Comparison of ENCODE assay signal across 2 cellular contexts in the genomic region with DNA sequence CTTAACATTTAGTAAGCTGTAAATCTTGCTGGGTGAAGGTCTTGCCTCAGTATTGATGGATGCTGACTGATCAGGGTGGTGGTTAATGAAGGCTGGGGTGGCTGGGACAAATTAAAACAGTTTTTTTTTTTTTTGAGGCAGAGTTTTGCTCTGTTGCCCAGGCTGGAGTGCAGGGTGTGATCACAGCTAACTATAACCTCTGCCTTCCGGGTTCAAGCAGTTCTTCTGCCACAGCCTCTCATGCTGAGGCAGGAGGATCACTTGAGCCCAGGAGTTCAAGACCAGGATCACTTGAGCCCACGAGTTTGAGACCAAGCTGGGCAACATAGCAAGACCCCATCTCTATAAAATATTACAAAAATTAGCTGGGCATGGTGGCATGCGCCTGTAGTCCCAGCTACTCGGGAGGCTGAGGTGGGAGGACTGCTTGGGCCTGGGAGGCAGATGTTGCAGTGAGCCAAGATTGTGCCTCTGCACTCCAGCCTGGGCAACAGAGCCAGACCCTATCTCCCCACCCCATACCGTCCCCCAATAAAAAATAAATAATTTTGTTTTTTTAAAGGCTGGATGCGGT.
TF ChIP-seq lines count a peak whose summit lies in the region.

No MANE protein-coding gene starts in this region.

TF ChIP-seq in SK-N-SH, 30 proteins besides CTCF, POLR2A, EP300 and RAD21:
- TF ChIP-seq, protein P1, sequence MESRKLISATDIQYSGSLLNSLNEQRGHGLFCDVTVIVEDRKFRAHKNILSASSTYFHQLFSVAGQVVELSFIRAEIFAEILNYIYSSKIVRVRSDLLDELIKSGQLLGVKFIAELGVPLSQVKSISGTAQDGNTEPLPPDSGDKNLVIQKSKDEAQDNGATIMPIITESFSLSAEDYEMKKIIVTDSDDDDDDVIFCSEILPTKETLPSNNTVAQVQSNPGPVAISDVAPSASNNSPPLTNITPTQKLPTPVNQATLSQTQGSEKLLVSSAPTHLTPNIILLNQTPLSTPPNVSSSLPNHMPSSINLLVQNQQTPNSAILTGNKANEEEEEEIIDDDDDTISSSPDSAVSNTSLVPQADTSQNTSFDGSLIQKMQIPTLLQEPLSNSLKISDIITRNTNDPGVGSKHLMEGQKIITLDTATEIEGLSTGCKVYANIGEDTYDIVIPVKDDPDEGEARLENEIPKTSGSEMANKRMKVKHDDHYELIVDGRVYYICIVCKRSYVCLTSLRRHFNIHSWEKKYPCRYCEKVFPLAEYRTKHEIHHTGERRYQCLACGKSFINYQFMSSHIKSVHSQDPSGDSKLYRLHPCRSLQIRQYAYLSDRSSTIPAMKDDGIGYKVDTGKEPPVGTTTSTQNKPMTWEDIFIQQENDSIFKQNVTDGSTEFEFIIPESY (IDR thresholded peaks at IDR 0.05; ENCODE audit: borderline replicate concordance, low read depth), result no peak
- TF ChIP-seq FOSL2 (IDR thresholded peaks at IDR 0.05; ENCODE audit: borderline replicate concordance, low read depth) (no peak), FOXJ3 (CRISPR knock-in tag; IDR thresholded peaks at IDR 0.05) (no peak), NFIC (IDR thresholded peaks at IDR 0.05; ENCODE audit: borderline replicate concordance) (no peak), RXRA (IDR thresholded peaks at IDR 0.05; ENCODE audit: borderline replicate concordance, low read depth) (no peak), TEAD4 (IDR thresholded peaks at IDR 0.05; ENCODE audit: borderline replicate concordance, insufficient read depth) (no peak), SMC3 (IDR thresholded peaks at IDR 0.05; ENCODE audit: low read depth, low read length) (no peak), EZH2phosphoT487 (IDR thresholded peaks at IDR 0.05; ENCODE audit: borderline replicate concordance, low read depth) (no peak), RFX5 (IDR thresholded peaks at IDR 0.05; ENCODE audit: low read length) (no peak), TAF1 (IDR thresholded peaks at IDR 0.05; ENCODE audit: borderline replicate concordance, low read depth, low read length) (no peak), JUND (IDR thresholded peaks at IDR 0.05) (no peak), TCF12 (IDR thresholded peaks at IDR 0.05) (no peak)
- TF ChIP-seq, protein P2, sequence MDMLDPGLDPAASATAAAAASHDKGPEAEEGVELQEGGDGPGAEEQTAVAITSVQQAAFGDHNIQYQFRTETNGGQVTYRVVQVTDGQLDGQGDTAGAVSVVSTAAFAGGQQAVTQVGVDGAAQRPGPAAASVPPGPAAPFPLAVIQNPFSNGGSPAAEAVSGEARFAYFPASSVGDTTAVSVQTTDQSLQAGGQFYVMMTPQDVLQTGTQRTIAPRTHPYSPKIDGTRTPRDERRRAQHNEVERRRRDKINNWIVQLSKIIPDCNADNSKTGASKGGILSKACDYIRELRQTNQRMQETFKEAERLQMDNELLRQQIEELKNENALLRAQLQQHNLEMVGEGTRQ (IDR thresholded peaks at IDR 0.05; ENCODE audit: borderline replicate concordance, low read depth, low read length), result no peak

TF ChIP-seq in SK-N-SH treated with all-trans-retinoic acid at 6 μM for 48 hours, 23 proteins besides CTCF, POLR2A, EP300 and RAD21:
- TF ChIP-seq, protein P3, sequence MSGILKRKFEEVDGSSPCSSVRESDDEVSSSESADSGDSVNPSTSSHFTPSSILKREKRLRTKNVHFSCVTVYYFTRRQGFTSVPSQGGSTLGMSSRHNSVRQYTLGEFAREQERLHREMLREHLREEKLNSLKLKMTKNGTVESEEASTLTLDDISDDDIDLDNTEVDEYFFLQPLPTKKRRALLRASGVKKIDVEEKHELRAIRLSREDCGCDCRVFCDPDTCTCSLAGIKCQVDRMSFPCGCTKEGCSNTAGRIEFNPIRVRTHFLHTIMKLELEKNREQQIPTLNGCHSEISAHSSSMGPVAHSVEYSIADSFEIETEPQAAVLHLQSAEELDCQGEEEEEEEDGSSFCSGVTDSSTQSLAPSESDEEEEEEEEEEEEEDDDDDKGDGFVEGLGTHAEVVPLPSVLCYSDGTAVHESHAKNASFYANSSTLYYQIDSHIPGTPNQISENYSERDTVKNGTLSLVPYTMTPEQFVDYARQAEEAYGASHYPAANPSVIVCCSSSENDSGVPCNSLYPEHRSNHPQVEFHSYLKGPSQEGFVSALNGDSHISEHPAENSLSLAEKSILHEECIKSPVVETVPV (CRISPR knock-in tag; IDR thresholded peaks at IDR 0.05), result no peak
- TF ChIP-seq, protein P4, sequence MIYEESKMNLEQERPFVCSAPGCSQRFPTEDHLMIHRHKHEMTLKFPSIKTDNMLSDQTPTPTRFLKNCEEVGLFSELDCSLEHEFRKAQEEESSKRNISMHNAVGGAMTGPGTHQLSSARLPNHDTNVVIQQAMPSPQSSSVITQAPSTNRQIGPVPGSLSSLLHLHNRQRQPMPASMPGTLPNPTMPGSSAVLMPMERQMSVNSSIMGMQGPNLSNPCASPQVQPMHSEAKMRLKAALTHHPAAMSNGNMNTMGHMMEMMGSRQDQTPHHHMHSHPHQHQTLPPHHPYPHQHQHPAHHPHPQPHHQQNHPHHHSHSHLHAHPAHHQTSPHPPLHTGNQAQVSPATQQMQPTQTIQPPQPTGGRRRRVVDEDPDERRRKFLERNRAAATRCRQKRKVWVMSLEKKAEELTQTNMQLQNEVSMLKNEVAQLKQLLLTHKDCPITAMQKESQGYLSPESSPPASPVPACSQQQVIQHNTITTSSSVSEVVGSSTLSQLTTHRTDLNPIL (CRISPR knock-in tag; IDR thresholded peaks at IDR 0.05; ENCODE audit: low read depth), result no peak
- no peak for TF ChIP-seq PPARA (CRISPR knock-in tag; IDR thresholded peaks at IDR 0.05; ENCODE audit: borderline replicate concordance)
- TF ChIP-seq GLIS3 (CRISPR knock-in tag; IDR thresholded peaks at IDR 0.05), result no peak
- TF ChIP-seq BACH2 (CRISPR knock-in tag; IDR thresholded peaks at IDR 0.05; ENCODE audit: borderline replicate concordance), result no peak
- TF ChIP-seq CSDC2 (CRISPR knock-in tag; IDR thresholded peaks at IDR 0.05), result no peak
- TF ChIP-seq, protein P5, sequence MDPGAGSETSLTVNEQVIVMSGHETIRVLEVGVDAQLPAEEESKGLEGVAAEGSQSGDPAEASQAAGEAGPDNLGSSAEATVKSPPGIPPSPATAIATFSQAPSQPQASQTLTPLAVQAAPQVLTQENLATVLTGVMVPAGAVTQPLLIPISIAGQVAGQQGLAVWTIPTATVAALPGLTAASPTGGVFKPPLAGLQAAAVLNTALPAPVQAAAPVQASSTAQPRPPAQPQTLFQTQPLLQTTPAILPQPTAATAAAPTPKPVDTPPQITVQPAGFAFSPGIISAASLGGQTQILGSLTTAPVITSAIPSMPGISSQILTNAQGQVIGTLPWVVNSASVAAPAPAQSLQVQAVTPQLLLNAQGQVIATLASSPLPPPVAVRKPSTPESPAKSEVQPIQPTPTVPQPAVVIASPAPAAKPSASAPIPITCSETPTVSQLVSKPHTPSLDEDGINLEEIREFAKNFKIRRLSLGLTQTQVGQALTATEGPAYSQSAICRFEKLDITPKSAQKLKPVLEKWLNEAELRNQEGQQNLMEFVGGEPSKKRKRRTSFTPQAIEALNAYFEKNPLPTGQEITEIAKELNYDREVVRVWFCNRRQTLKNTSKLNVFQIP (CRISPR knock-in tag; IDR thresholded peaks at IDR 0.05; ENCODE audit: borderline replicate concordance, low read depth), result no peak
